ENCODE assay signal across 18 cellular contexts in the genomic region with DNA sequence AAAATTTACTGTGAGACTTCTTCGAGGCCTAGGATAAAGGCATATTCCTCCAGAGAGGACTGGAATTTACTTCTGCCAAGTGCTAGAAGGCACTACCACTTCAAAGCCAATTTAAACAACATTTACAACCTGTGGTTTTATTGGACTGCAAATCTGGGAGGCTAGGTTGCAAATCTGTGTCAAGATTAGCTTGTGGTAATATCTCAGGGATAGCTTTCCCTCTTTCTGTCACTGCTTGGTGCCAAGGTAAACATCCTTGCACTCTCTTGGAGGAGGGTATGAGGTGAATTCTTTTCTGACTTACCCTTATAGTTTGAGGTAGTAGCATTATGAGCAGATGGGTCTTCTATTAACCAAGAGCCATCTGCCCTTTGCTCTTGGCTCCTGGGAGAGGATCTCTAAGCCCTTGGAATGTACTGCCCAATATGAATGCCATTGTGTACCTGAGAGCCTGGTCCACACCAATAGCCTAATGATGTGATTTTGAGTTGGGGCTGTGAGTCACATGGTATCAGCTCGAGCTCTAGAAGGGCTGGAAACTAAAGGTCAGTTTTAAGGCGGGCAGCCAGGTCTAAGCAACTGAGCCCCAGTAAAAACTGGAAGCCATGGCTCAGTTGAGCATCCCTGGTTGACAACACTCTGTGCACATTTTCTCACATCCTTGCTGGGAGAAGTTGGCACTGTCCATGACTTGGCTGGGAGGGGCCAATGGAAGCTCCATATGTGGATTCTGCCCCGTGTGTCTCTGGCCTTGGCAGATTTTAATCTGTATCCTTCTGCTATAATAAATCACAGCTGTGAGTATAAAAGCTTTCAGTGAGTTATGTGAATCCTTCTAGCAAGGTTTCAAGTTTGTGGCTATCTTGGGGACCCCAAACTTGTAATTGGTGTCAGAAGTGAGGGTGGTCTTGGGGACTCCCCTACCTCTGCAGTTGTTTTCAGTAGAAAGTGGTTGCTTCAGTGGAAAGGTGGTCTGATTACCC.
DNase-seq lines count a peak whose midpoint lies in the region; ATAC-seq and TF ChIP-seq lines count a peak whose summit lies in the region.
"Had no signal": no experiment of that assay in that cellular context is flagged by ENCODE, and none has a peak within 500 bp of the region (broad histone marks: within the 10 kb centered on the region; RNA-seq: fewer than 3 reads in every experiment).

No MANE protein-coding gene starts in this region.

- in situ Hi-C loops in Panc1 (cut with HindIII; ENCODE audit: low pct_unique_long_range_greater_than_20kb, low sequenced_read_pairs): no loop called here

- H3K9me3 Mint-ChIP-seq in activated CD4-positive, alpha-beta memory T cell treated with anti-CD3 and anti-CD28 coated beads for 36 hours: no peaks in the 10 kb centered on the region
- H3K9me3 Mint-ChIP-seq: activated naive CD4-positive, alpha-beta T cell treated with anti-CD3 and anti-CD28 coated beads, Interleukin-2, amount 10 ng/mL, durations not matched to agents 7 days and 5 days had no signal

- POLR2A ChIA-PET in Panc1 (lab: Charles Lee): no interaction called here
- POLR2A ChIA-PET in activated CD4-positive, alpha-beta memory T cell treated with anti-CD3 and anti-CD28 coated beads for 36 hours (lab: Charles Lee): interaction anchor here (0.6 kb wide), 1 partner anchor 74 kb away, joined by 3 read pairs; no protein-coding TSS in a partner anchor

- H3K4me1 ChIP-seq in Panc1 (ENCODE audit: control insufficient read depth, insufficient read depth, low read length): peaks cover 4% of the 10 kb centered on the region
- H3K4me1 ChIP-seq: vagina had no signal

- H3K4me3 Mint-ChIP-seq in activated CD4-positive, alpha-beta memory T cell treated with anti-CD3 and anti-CD28 coated beads for 36 hours: no peak overlapping the region
- H3K4me3 Mint-ChIP-seq: activated naive CD4-positive, alpha-beta T cell treated with anti-CD3 and anti-CD28 coated beads, Interleukin-2, amount 10 ng/mL, durations not matched to agents 7 days and 5 days had no signal

- no peak overlapping the region for H3K27ac Mint-ChIP-seq in activated CD4-positive, alpha-beta memory T cell treated with anti-CD3 and anti-CD28 coated beads for 36 hours
- H3K27ac Mint-ChIP-seq: activated naive CD4-positive, alpha-beta T cell treated with anti-CD3 and anti-CD28 coated beads, Interleukin-2, amount 10 ng/mL, durations not matched to agents 7 days and 5 days had no signal

- H3K9me3 ChIP-seq in Panc1 (ENCODE audit: control insufficient read depth, insufficient read depth, low read depth, low read length): no peaks in the 10 kb centered on the region
- H3K9me3 ChIP-seq: neutrophil, vagina had no signal

- H3K27me3 ChIP-seq in Panc1 (ENCODE audit: control insufficient read depth, insufficient read depth, low read length): no peaks in the 10 kb centered on the region
- H3K27me3 ChIP-seq: neutrophil, vagina had no signal

- H3K36me3 Mint-ChIP-seq in activated CD4-positive, alpha-beta memory T cell treated with anti-CD3 and anti-CD28 coated beads for 36 hours: no peaks in the 10 kb centered on the region
- H3K36me3 Mint-ChIP-seq: activated naive CD4-positive, alpha-beta T cell treated with anti-CD3 and anti-CD28 coated beads, Interleukin-2, amount 10 ng/mL, durations not matched to agents 7 days and 5 days had no signal

- intact Hi-C loops in Panc1 (cut with micrococcal nuclease; ENCODE audit: unreplicated experiment): no loop called here
- intact Hi-C loops in activated CD4-positive, alpha-beta memory T cell treated with anti-CD3 and anti-CD28 coated beads for 36 hours (cut with micrococcal nuclease): no loop called here

- ATAC-seq in Panc1: peak; percentile 75
- ATAC-seq: Right ventricle myocardium inferior; stimulated activated naive CD8-positive, alpha-beta T cell treated with anti-CD3 and anti-CD28 coated beads, Interleukin-15, Interleukin-2, amounts not matched to agents 100 U/mL and 50 U/mL, for 24 hours had no signal

- BruUV-seq in Panc1 (replicated peaks; lab: Mats Ljungman, UMichigan): no TSS peak

- no peaks in the 10 kb centered on the region for H3K4me1 Mint-ChIP-seq in activated CD4-positive, alpha-beta memory T cell treated with anti-CD3 and anti-CD28 coated beads for 36 hours (ENCODE audit: low read depth)
- H3K4me1 Mint-ChIP-seq: activated naive CD4-positive, alpha-beta T cell treated with anti-CD3 and anti-CD28 coated beads, Interleukin-2, amount 10 ng/mL, durations not matched to agents 7 days and 5 days had no signal

- DNase-seq in H4 (ENCODE audit: low spot score) (peak; percentile 68), Panc1 (ENCODE audit: low read depth, low spot score) (no peak), fibroblast of mammary gland (ENCODE audit: low read depth) (peak; percentile 16), skeletal muscle cell (ENCODE audit: low read depth) (peak; percentile 67), HPDE6-E6E7 (ENCODE audit: extremely low spot score) (no peak), NCI-H146 treated with DMSO at 0.1 percent for 48 hours (lab: John Stamatoyannopoulos, UW; ENCODE audit: unreplicated experiment) (no peak)
- no peak for DNase-seq in activated CD4-positive, alpha-beta memory T cell treated with anti-CD3 and anti-CD28 coated beads for 36 hours
- DNase-seq: activated CD4-positive, alpha-beta T cell treated with anti-CD3 and anti-CD28 coated beads for 4 hours; activated naive CD4-positive, alpha-beta T cell treated with anti-CD3 and anti-CD28 coated beads, Interleukin-2, amount 10 ng/mL, durations not matched to agents 7 days and 5 days; mesendoderm; MM.1S; NCI-H2029 treated with DMSO at 0.1 percent for 48 hours; NCI-H774; stimulated activated naive CD8-positive, alpha-beta T cell treated with anti-CD3 and anti-CD28 coated beads, Interleukin-15, Interleukin-2, amounts not matched to agents 100 U/mL and 50 U/mL, for 24 hours had no signal

- no peak for TF ChIP-seq CTCF in Panc1 (IDR thresholded peaks at IDR 0.05)
- no peak for TF ChIP-seq CTCF in fibroblast of mammary gland (conservative IDR thresholded peaks at IDR 0.05; ENCODE audit: control insufficient read depth, insufficient read depth, low read depth, low read length)

- H3K4me3 ChIP-seq in Panc1 (ENCODE audit: low read depth in 2 of 2, low read length in 2 of 2): no peak overlapping the region
- no peak overlapping the region for H3K4me3 ChIP-seq in fibroblast of mammary gland (ENCODE audit: control insufficient read depth, low read depth, low read length)
- H3K4me3 ChIP-seq in skeletal muscle cell (ENCODE audit: low read depth, low read length): no peak overlapping the region
- H3K4me3 ChIP-seq: smooth muscle cell, vagina had no signal

- no peaks in the 10 kb centered on the region for H3K27me3 Mint-ChIP-seq in activated CD4-positive, alpha-beta memory T cell treated with anti-CD3 and anti-CD28 coated beads for 36 hours

- H3K36me3 ChIP-seq in Panc1 (ENCODE audit: control insufficient read depth, insufficient read depth, low read length): no peaks in the 10 kb centered on the region
- H3K36me3 ChIP-seq: neutrophil, vagina had no signal

- CTCF ChIA-PET in Panc1 (lab: Charles Lee): no interaction called here
- CTCF ChIA-PET in activated CD4-positive, alpha-beta memory T cell treated with anti-CD3 and anti-CD28 coated beads for 36 hours (lab: Charles Lee): no interaction called here

- peak overlapping the region; percentile 10; the same call in 1 of the 2 replicates for H3K27ac ChIP-seq in Panc1 (ENCODE audit: low read length)
- H3K27ac ChIP-seq: neutrophil, vagina had no signal

Comparison
In these comparisons a context has a peak if more than half of its experiments do, and no peak if none do; other contexts are left out.
1. DNase-seq: peak in H4 (single experiment), fibroblast of mammary gland (single experiment) and skeletal muscle cell (single experiment); none in Panc1 (single experiment), HPDE6-E6E7 (single experiment), NCI-H146 treated with DMSO at 0.1 percent for 48 hours (single experiment) and activated CD4-positive, alpha-beta memory T cell treated with anti-CD3 and anti-CD28 coated beads for 36 hours (single experiment).